24 cellular contexts compared by ENCODE assay signal in the genomic region with DNA sequence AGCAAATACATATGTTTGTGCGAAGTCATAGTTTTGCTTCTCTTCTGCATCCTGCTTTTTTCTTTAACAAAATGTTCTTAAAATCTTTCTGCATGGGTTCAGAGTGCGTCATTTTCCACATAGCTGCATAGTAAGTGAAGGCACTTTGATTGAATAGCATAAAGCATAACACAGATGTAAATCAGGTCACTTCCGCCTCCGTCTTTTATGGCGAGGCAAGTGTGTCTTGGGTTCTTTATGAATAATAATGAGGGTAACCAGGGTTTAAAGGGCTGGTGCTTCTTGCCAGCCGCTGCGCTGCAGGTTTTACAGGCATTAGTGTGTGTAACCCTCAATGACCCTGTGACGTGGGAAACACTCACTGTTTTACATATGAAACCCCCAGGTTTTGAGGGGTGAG.
"Had no signal": no experiment of that assay in that cellular context is flagged by ENCODE, and none has a peak within 500 bp of the region (broad histone marks: within the 10 kb centered on the region; RNA-seq: fewer than 3 reads in every experiment).

No MANE protein-coding gene starts in this region.

- ATAC-seq: K562, Right ventricle myocardium inferior had no signal

- H3K27ac Mint-ChIP-seq: IgD-negative memory B cell had no signal

- H3K9ac ChIP-seq: KMS-11 had no signal

- DNase-seq: Kasumi-1, MV-4-11, NCI-H1048, NCI-H1105, NCI-H1417, NCI-H1436 treated with DMSO at 0.1 percent for 48 hours, NCI-H1694, NCI-H187 treated with DMSO at 0.1 percent for 48 hours, NCI-H2029 treated with DMSO at 0.1 percent for 48 hours, NCI-H2171 treated with DMSO at 0.1 percent for 48 hours, NCI-H345, NCI-H446 treated with DMSO at 0.1 percent for 48 hours, NCI-H69, NCI-H774, PC-9, Peyer's patch, SIG-M5 had no signal

- H3K9me3 ChIP-seq: Peyer's patch, SJSA1 had no signal

- H2AFZ ChIP-seq: PC-9 had no signal

- H3K36me3 Mint-ChIP-seq: IgD-negative memory B cell had no signal

- H3K27me3 ChIP-seq: Peyer's patch, SJSA1 had no signal

- H3K27me3 Mint-ChIP-seq: IgD-negative memory B cell had no signal

- H3K4me1 ChIP-seq: Peyer's patch, SJSA1 had no signal

- H3K4me3 ChIP-seq: K562, PC-9, Peyer's patch, SJSA1, SK-N-MC had no signal

- H3K36me3 ChIP-seq: Peyer's patch, SJSA1 had no signal

- H3K27ac ChIP-seq: HL-60, KMS-11, PC-9, Peyer's patch, SJSA1, SK-N-MC had no signal

- H3K4me2 ChIP-seq: KMS-11, PC-9 had no signal

- H3K4me3 Mint-ChIP-seq: IgD-negative memory B cell had no signal
